10 cellular contexts compared by ENCODE assay signal in the genomic region with DNA sequence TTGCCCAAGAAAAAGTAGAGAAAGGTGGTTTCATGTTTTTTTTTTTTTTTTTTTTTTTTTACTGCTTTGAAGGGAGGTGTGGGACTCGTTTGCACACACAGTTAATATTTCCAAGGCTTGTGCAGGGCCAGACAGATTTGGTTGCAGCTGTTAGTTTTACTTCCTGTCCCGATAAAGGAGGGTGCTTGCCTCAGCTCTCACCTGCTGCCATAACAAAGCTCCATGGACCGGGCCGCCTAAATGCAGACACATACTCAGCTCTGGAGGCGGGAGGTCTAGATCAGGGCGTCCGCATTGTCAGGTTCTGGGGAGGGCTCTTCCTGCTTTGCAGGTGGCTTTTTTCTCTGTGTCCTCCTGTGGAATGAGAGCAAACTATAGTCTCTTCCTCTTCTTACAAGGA.
DNase-seq lines count a peak whose midpoint lies in the region; ATAC-seq, FAIRE-seq and TF ChIP-seq lines count a peak whose summit lies in the region.
"Had no signal": no experiment of that assay in that cellular context is flagged by ENCODE, and none has a peak within 500 bp of the region (broad histone marks: within the 10 kb centered on the region; RNA-seq: fewer than 3 reads in every experiment).

No MANE protein-coding gene starts in this region.

- no peaks in the 10 kb centered on the region for H3K9me3 Mint-ChIP-seq in activated naive CD4-positive, alpha-beta T cell treated with anti-CD3 and anti-CD28 coated beads, Interleukin-2, amount 50 U/mL, for 72 hours
- no peaks in the 10 kb centered on the region for H3K9me3 Mint-ChIP-seq in progenitor cell of endocrine pancreas (ENCODE audit: low read depth)
- H3K9me3 Mint-ChIP-seq: nephron had no signal

- no peak for FAIRE-seq in GM12892 (lab: Jason Lieb, UNC)
- FAIRE-seq: H1 had no signal

- TF ChIP-seq POLR2A in GM12892 (IDR thresholded peaks at IDR 0.05; ENCODE audit: low read depth, low read length) = no peak

- H3K27me3 Mint-ChIP-seq in progenitor cell of endocrine pancreas = peaks cover 9% of the 10 kb centered on the region

- H3K4me3 Mint-ChIP-seq in progenitor cell of endocrine pancreas (ENCODE audit: low read depth) = no peak overlapping the region
- H3K4me3 Mint-ChIP-seq: nephron had no signal

- H3K4me1 Mint-ChIP-seq in progenitor cell of endocrine pancreas (ENCODE audit: low read depth) = peaks cover 5% of the 10 kb centered on the region

- peak overlapping the region in 1 of 2 donors; percentile 31 for H3K27ac Mint-ChIP-seq in activated naive CD4-positive, alpha-beta T cell treated with anti-CD3 and anti-CD28 coated beads, Interleukin-2, amount 50 U/mL, for 72 hours
- H3K27ac Mint-ChIP-seq in progenitor cell of endocrine pancreas = no peak overlapping the region
- H3K27ac Mint-ChIP-seq: nephron had no signal

- intact Hi-C loops in sciatic nerve (cut with DNase I) = no loop called here

- no peak overlapping the region for H3K4me3 ChIP-seq in Jurkat, Clone E6-1 (ENCODE audit: low read length)

- H3K36me3 Mint-ChIP-seq in activated naive CD4-positive, alpha-beta T cell treated with anti-CD3 and anti-CD28 coated beads, Interleukin-2, amount 50 U/mL, for 72 hours = peaks cover 0 to 10% of the 10 kb centered on the region in 2 donors
- no peaks in the 10 kb centered on the region for H3K36me3 Mint-ChIP-seq in progenitor cell of endocrine pancreas (ENCODE audit: insufficient read depth)

- ATAC-seq in GM21515 (IDR thresholded peaks at IDR 0.05; ENCODE audit: unreplicated experiment) = peak; percentile 88
- peak; percentile 23 to 34 for ATAC-seq in activated naive CD4-positive, alpha-beta T cell treated with anti-CD3 and anti-CD28 coated beads, Interleukin-2, amount 50 U/mL, for 72 hours
- ATAC-seq in sciatic nerve = no peak

- no peak for TF ChIP-seq CTCF in progenitor cell of endocrine pancreas (IDR thresholded peaks at IDR 0.05; ENCODE audit: unreplicated experiment)

- DNase-seq in GM12892 (ENCODE audit: insufficient read length) (peak; percentile 46), SK-N-DZ (ENCODE audit: low spot score) (no peak), progenitor cell of endocrine pancreas (ENCODE audit: low spot score, unreplicated experiment) (no peak), NK-92 (lab: John Stamatoyannopoulos, UW; ENCODE audit: unreplicated experiment) (no peak), sciatic nerve (ENCODE audit: low spot score) (no peak)
- DNase-seq in Jurkat, Clone E6-1 (ENCODE audit: low read depth, low spot score) = peak; percentile 37
- no peak for DNase-seq in activated naive CD4-positive, alpha-beta T cell treated with anti-CD3 and anti-CD28 coated beads, Interleukin-2, amount 50 U/mL, for 72 hours (ENCODE audit: low spot score in 2 of 2)

Comparison
In these comparisons a context has a peak if more than half of its experiments do, and no peak if none do; other contexts are left out.
1. DNase-seq: peak in GM12892 (single experiment) and Jurkat, Clone E6-1 (single experiment); none in activated naive CD4-positive, alpha-beta T cell treated with anti-CD3 and anti-CD28 coated beads, Interleukin-2, amount 50 U/mL, for 72 hours (0 of 2), SK-N-DZ (single experiment), progenitor cell of endocrine pancreas (single experiment), NK-92 (single experiment) and sciatic nerve (single experiment).